ENCODE assay signal across 13 cellular contexts in genomic region chr15:44087578-44088190, GRCh38.
DNase-seq lines count a peak whose midpoint lies in the region; ATAC-seq and TF ChIP-seq lines count a peak whose summit lies in the region.
"Had no signal": no experiment of that assay in that cellular context is flagged by ENCODE, and none has a peak within 500 bp of the region (broad histone marks: within the 10 kb centered on the region; RNA-seq: fewer than 3 reads in every experiment).

No MANE protein-coding gene starts in this region.

- POLR2A ChIA-PET in HCT116 (lab: Charles Lee), result no interaction called here

- DNase-seq in A172 (ENCODE audit: low spot score) (peak; percentile 83), HCT116 (ENCODE audit: low read depth, low spot score) (peak; percentile 33), amniotic epithelial cell (ENCODE audit: low read depth) (peak; percentile 92), foreskin melanocyte (peak; percentile 80), pons (ENCODE audit: low spot score) (no peak), NCI-H2029 treated with DMSO at 0.1 percent for 48 hours (lab: John Stamatoyannopoulos, UW) (no peak), esophagus muscularis mucosa (ENCODE audit: extremely low spot score) (no peak)
- DNase-seq: activated effector memory CD4-positive, alpha-beta T cell treated with anti-CD3 and anti-CD28 coated beads, Interleukin-2, amount 50 U/mL, for 16 hours; H9; naive thymus-derived CD4-positive, alpha-beta T cell; NCI-H510A treated with DMSO at 0.1 percent for 48 hours had no signal

- no peaks in the 10 kb centered on the region for H4K20me1 ChIP-seq in HCT116 (ENCODE audit: insufficient read depth)

- H3K9me3 ChIP-seq in HCT116 (ENCODE audit: control insufficient read depth in 1 of 2, insufficient read depth in 1 of 2, low read depth in 1 of 2, low read length in 2 of 2) (no peaks in the 10 kb centered on the region), esophagus muscularis mucosa (no peaks in the 10 kb centered on the region)

- RAD21 ChIA-PET in HCT116 (lab: Charles Lee; ENCODE audit: low non-redundant PET in 1 of 2, low total read pairs in 2 of 2, uncharacterized antibody in 2 of 2, unreplicated experiment in 2 of 2), result no interaction called here

- H3K9ac ChIP-seq in HCT116 (ENCODE audit: low read length), result peak overlapping the region; percentile 10; the same call in 1 of the 2 replicates

- H3K27ac ChIP-seq in HCT116 (ENCODE audit: low read depth, low read length) (no peak overlapping the region; the same call in 1 of the 2 replicates), esophagus muscularis mucosa (replicated peaks in 1 of 4) (no peak overlapping the region)
- H3K27ac ChIP-seq: coronary artery had no signal

- CTCF ChIA-PET in HCT116 (lab: Charles Lee), result no interaction called here

- intact Hi-C loops in HCT116 (cut with micrococcal nuclease), result no loop called here
- intact Hi-C loops in esophagus muscularis mucosa (cut with DNase I), result no loop called here

- TF ChIP-seq CTCF in HCT116 (IDR thresholded peaks at IDR 0.05 in 2 of 3, conservative IDR thresholded peaks at IDR 0.05 in 1 of 3; ENCODE audit: borderline replicate concordance in 1 of 3, insufficient read depth in 1 of 3, low read depth in 2 of 3, low read length in 2 of 3), result no peak
- no peak for TF ChIP-seq CTCF in esophagus muscularis mucosa (IDR thresholded peaks at IDR 0.05)

- peaks cover 83% of the 10 kb centered on the region for H3K79me2 ChIP-seq in HCT116 (ENCODE audit: insufficient read depth, low read length)

- WGBS in esophagus muscularis mucosa, result 26% methylated on average over 1 of the region's 1 CpG

- ATAC-seq in HCT116 (peak; percentile 76), GM18907 (IDR thresholded peaks at IDR 0.05; ENCODE audit: unreplicated experiment) (no peak)
- ATAC-seq: naive thymus-derived CD4-positive, alpha-beta T cell had no signal

- H3K4me3 ChIP-seq in HCT116 (replicated peaks in 1 of 2; ENCODE audit: low read depth in 1 of 2, low read length in 2 of 2) (no peak overlapping the region), esophagus muscularis mucosa (no peak overlapping the region)
- H3K4me3 ChIP-seq: coronary artery had no signal

- H3K4me1 ChIP-seq in HCT116 (ENCODE audit: control insufficient read depth in 1 of 2, insufficient read depth in 2 of 2, low read length in 2 of 2) (peaks cover 16 to 53% of the 10 kb centered on the region in 2 experiments), esophagus muscularis mucosa (no peaks in the 10 kb centered on the region)

- no peak for TF ChIP-seq RAD21 in HCT116 (IDR thresholded peaks at IDR 0.05; ENCODE audit: low read depth)

- no peak overlapping the region for H2AFZ ChIP-seq in HCT116 (ENCODE audit: low read depth, low read length, poor library complexity, severe bottlenecking)

- no peak for TF ChIP-seq EP300 in esophagus muscularis mucosa (IDR thresholded peaks at IDR 0.05)

- no peak for TF ChIP-seq POLR2A in HCT116 (IDR thresholded peaks at IDR 0.05; ENCODE audit: borderline replicate concordance, extremely low read depth, insufficient read depth, insufficient read length)
- no peak for TF ChIP-seq POLR2A in esophagus muscularis mucosa (IDR thresholded peaks at IDR 0.05; ENCODE audit: low read depth)

- H3K36me3 ChIP-seq in HCT116 (ENCODE audit: control insufficient read depth in 1 of 2, insufficient read depth in 2 of 2, low read length in 2 of 2) (no peaks in the 10 kb centered on the region), esophagus muscularis mucosa (no peaks in the 10 kb centered on the region)

- H3K9me2 ChIP-seq in HCT116 (ENCODE audit: insufficient read depth), result no peaks in the 10 kb centered on the region; the same call in 1 of the 2 replicates

- BruUV-seq in HCT116 (replicated peaks; lab: Mats Ljungman, UMichigan), result no TSS peak

- H3K27me3 ChIP-seq in HCT116 (ENCODE audit: insufficient read depth, low read length), result no peaks in the 10 kb centered on the region
- no peaks in the 10 kb centered on the region for H3K27me3 ChIP-seq in esophagus muscularis mucosa

- peak overlapping the region; percentile 53 for H3K4me2 ChIP-seq in HCT116 (ENCODE audit: low read length)

TF ChIP-seq in HCT116, 20 proteins besides CTCF, POLR2A, EP300 and RAD21:
- TF ChIP-seq EZH2 (IDR thresholded peaks at IDR 0.05), result no peak
- TF ChIP-seq EGR1 (IDR thresholded peaks at IDR 0.05; ENCODE audit: low read depth), result no peak
- TF ChIP-seq ELF1 (IDR thresholded peaks at IDR 0.05; ENCODE audit: borderline replicate concordance, low read depth), result no peak
- peak; percentile 42 for TF ChIP-seq MAX (IDR thresholded peaks at IDR 0.05)
- peak; percentile 34; the same call in 1 of the 2 replicates for TF ChIP-seq FOSL1 (IDR thresholded peaks at IDR 0.05; ENCODE audit: low read depth)
- TF ChIP-seq ZFX (IDR thresholded peaks at IDR 0.05), result no peak
- TF ChIP-seq YY1 (IDR thresholded peaks at IDR 0.05; ENCODE audit: extremely low read depth, insufficient replicate concordance, low read depth, low read length), result no peak
- no peak for TF ChIP-seq POLR2AphosphoS5 (IDR thresholded peaks at IDR 0.05; ENCODE audit: low read depth, low read length)
- no peak for TF ChIP-seq CBX3 (IDR thresholded peaks at IDR 0.05; ENCODE audit: low read depth)
- 0 out of 2 replicates have a peak, but pooled peaks have one; percentile 43 for TF ChIP-seq JUND (IDR thresholded peaks at IDR 0.05)

Comparison
In these comparisons a context has a peak if more than half of its experiments do, and no peak if none do; other contexts are left out.
1. DNase-seq: peak in A172 (single experiment), HCT116 (single experiment), amniotic epithelial cell (single experiment) and foreskin melanocyte (single experiment); none in pons (single experiment), NCI-H2029 treated with DMSO at 0.1 percent for 48 hours (single experiment) and esophagus muscularis mucosa (single experiment).